ENCODE assay signal across 17 cellular contexts in the genomic region with DNA sequence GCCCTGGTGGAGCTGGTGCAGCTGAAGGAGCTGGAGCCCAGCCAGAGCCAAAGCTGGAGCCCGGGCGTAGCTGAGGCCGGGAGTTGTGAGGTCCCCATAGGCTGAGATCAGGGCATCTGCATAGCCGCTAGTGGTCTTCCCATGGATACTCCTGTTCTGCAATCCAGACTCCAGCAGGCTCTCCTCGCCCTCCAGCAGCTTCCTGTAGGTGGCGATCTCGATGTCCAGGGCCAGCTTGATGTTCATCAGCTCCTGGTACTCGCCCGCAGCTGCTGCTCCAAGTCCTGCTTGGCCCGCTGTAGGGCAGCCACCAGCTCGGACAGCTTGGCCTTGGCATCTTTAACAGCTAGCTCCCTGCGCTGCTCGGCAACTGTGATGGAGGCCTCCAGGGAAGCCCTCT.
DNase-seq lines count a peak whose midpoint lies in the region; ATAC-seq and TF ChIP-seq lines count a peak whose summit lies in the region.
"Had no signal": no experiment of that assay in that cellular context is flagged by ENCODE, and none has a peak within 500 bp of the region (broad histone marks: within the 10 kb centered on the region; RNA-seq: fewer than 3 reads in every experiment).

No MANE protein-coding gene starts in this region.

- no peaks in the 10 kb centered on the region for H3K27me3 ChIP-seq in neural progenitor cell
- no peaks in the 10 kb centered on the region for H3K27me3 ChIP-seq in left lung
- H3K27me3 ChIP-seq: BLaER1 treated with 17β-estradiol and CSF1 and Interleukin-3, amounts not matched to agents 10 nM and 100 nM had no signal

- H3K79me2 ChIP-seq in neural progenitor cell (ENCODE audit: low read depth), result no peaks in the 10 kb centered on the region

- H3K4me1 ChIP-seq in neural progenitor cell (no peaks in the 10 kb centered on the region), left lung (no peaks in the 10 kb centered on the region)
- H3K4me1 ChIP-seq: BLaER1 treated with 17β-estradiol and CSF1 and Interleukin-3, amounts not matched to agents 10 nM and 100 nM had no signal

- H3K4me1 Mint-ChIP-seq in neural progenitor cell, result no peaks in the 10 kb centered on the region

- no peaks in the 10 kb centered on the region for H3K27me3 Mint-ChIP-seq in neural progenitor cell (ENCODE audit: insufficient read depth, low read depth)

- H4K20me1 ChIP-seq in neural progenitor cell (ENCODE audit: low read depth), result no peaks in the 10 kb centered on the region
- H4K20me1 ChIP-seq: BLaER1 treated with 17β-estradiol and CSF1 and Interleukin-3, amounts not matched to agents 10 nM and 100 nM had no signal

- H3K4me3 ChIP-seq in NB4 (ENCODE audit: low read depth, low read length) (no peak overlapping the region), neural progenitor cell (no peak overlapping the region), left lung (no peak overlapping the region)
- H3K4me3 ChIP-seq: BLaER1 treated with 17β-estradiol and CSF1 and Interleukin-3, amounts not matched to agents 10 nM and 100 nM had no signal

- H3K27ac ChIP-seq in neural progenitor cell, result no peak overlapping the region
- no peak overlapping the region for H3K27ac ChIP-seq in left lung
- H3K27ac ChIP-seq: BLaER1 treated with 17β-estradiol and CSF1 and Interleukin-3, amounts not matched to agents 10 nM and 100 nM had no signal

- DNase-seq in DMS53 (lab: John Stamatoyannopoulos, UW) (peak; percentile 10), DMS53 treated with DMSO at 0.1 percent for 48 hours (lab: John Stamatoyannopoulos, UW; ENCODE audit: unreplicated experiment) (no peak), NB4 (ENCODE audit: low read depth) (peak; percentile 19), UCSD-AML1 (lab: John Stamatoyannopoulos, UW; ENCODE audit: unreplicated experiment) (peak; percentile 9), neural progenitor cell (ENCODE audit: low spot score) (peak; percentile 5), sciatic nerve (ENCODE audit: low spot score) (no peak), left lung (no peak)
- DNase-seq: activated CD8-positive, alpha-beta memory T cell treated with anti-CD3 and anti-CD28 coated beads, Interleukin-2, amount 50 U/mL, for 48 hours; activated effector memory CD4-positive, alpha-beta T cell treated with Interleukin-2 at 50 U/mL for 16 hours; DND-41; kidney glomerular epithelial cell; NCI-H2227 treated with DMSO at 0.1 percent for 48 hours; stimulated activated CD4-positive, alpha-beta T cell treated with anti-CD3 and anti-CD28 coated beads, Interleukin-4, amount 100 ng/mL, for 4 hours; SW 1271 had no signal

- ATAC-seq in sciatic nerve, result no peak
- ATAC-seq in HG02678 (IDR thresholded peaks at IDR 0.05; ENCODE audit: unreplicated experiment), result no peak
- no peak for ATAC-seq in left lung

- no peaks in the 10 kb centered on the region for H3K9me3 Mint-ChIP-seq in neural progenitor cell

- no peak overlapping the region for H3K27ac Mint-ChIP-seq in neural progenitor cell
- H3K27ac Mint-ChIP-seq: nephron had no signal

- peak overlapping the region; percentile 52 for H2AFZ ChIP-seq in neural progenitor cell (replicated peaks)

- TF ChIP-seq CTCF in NB4 (IDR thresholded peaks at IDR 0.05; ENCODE audit: low read depth, low read length) (peak; percentile 23), neural progenitor cell (IDR thresholded peaks at IDR 0.05) (peak; percentile 41), left lung (IDR thresholded peaks at IDR 0.05) (no peak)

- no peak for TF ChIP-seq POLR2A in NB4 (IDR thresholded peaks at IDR 0.05; ENCODE audit: extremely low read depth, insufficient read length)

- no peaks in the 10 kb centered on the region for H3K36me3 Mint-ChIP-seq in neural progenitor cell

- H3K4me2 ChIP-seq in neural progenitor cell, result no peak overlapping the region
- H3K4me2 ChIP-seq: BLaER1 treated with 17β-estradiol and CSF1 and Interleukin-3, amounts not matched to agents 10 nM and 100 nM had no signal

- H3K9ac ChIP-seq in neural progenitor cell, result no peak overlapping the region
- H3K9ac ChIP-seq: BLaER1 treated with 17β-estradiol and CSF1 and Interleukin-3, amounts not matched to agents 10 nM and 100 nM had no signal

- H3K36me3 ChIP-seq in neural progenitor cell (no peaks in the 10 kb centered on the region), left lung (no peaks in the 10 kb centered on the region)
- H3K36me3 ChIP-seq: BLaER1 treated with 17β-estradiol and CSF1 and Interleukin-3, amounts not matched to agents 10 nM and 100 nM had no signal

- H3K4me3 Mint-ChIP-seq in neural progenitor cell, result no peak overlapping the region
- H3K4me3 Mint-ChIP-seq: nephron had no signal

- H3K9me3 ChIP-seq in neural progenitor cell (ENCODE audit: low read depth) (no peaks in the 10 kb centered on the region), left lung (peaks cover 0 to 3% of the 10 kb centered on the region in 2 donors)
- H3K9me3 ChIP-seq: BLaER1 treated with 17β-estradiol and CSF1 and Interleukin-3, amounts not matched to agents 10 nM and 100 nM had no signal

- intact Hi-C loops in sciatic nerve (cut with DNase I), result no loop called here
- intact Hi-C loops in left lung (cut with DNase I), result no loop called here

- no peaks in the 10 kb centered on the region for H3F3A ChIP-seq in neural progenitor cell (ENCODE audit: low read depth)

Comparison
In these comparisons a context has a peak if more than half of its experiments do, and no peak if none do; other contexts are left out.
1. DNase-seq: peak in DMS53 (single experiment), NB4 (single experiment), UCSD-AML1 (single experiment) and neural progenitor cell (single experiment); none in DMS53 treated with DMSO at 0.1 percent for 48 hours (single experiment), sciatic nerve (single experiment) and left lung (0 of 2).
2. CTCF ChIP-seq: peak in NB4 (single experiment) and neural progenitor cell (single experiment); none in left lung (0 of 2).